In the genomic region with DNA sequence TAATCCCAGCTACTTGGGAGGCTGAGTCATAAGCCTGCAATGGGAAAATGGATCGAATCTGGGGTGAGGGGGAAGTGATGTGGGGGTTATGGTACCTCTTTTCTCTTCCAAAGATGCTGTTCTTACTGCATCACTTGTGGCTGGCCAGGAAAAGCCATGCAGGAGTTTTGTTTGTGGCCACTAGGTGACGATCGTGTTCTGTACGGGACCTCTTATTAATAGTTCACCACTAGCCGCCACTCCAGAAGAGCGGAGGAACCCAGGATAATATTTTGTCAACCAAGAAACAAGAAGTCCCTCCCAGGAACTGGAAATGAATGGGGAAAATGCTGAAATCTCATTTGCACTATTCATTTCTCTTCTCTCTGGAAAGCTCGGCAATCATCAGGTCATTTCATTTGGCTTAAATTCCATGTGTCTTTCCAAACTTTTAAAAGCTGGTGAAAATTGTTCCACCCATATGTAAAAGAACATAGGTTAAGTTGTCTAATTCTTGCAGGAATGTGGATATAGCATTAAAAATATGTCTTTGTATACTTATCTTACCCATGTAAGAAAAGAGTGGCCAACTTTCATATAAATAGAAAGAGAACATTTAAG, we compare ENCODE assay signal across 9 cellular contexts. TPM values are rescaled to one million over a fixed set of nuclear protein-coding genes. Genes with fewer than 3 reads are reported as not detected.
DNase-seq lines count a peak whose midpoint lies in the region; ATAC-seq and TF ChIP-seq lines count a peak whose summit lies in the region.
"Had no signal": no experiment of that assay in that cellular context is flagged by ENCODE, and none has a peak within 500 bp of the region (broad histone marks: within the 10 kb centered on the region; RNA-seq: fewer than 3 reads in every experiment).

No MANE protein-coding gene starts in this region.

- no peaks in the 10 kb centered on the region for H3K9me3 Mint-ChIP-seq in activated T-helper 17 cell treated with anti-CD3 and anti-CD28 coated beads, Interleukin-2, amount 50 U/mL, for 72 hours

- intact Hi-C loops in head of caudate nucleus (cut with DNase I): no loop called here

- no peak overlapping the region for H3K4me3 ChIP-seq in parathyroid adenoma (ENCODE audit: low read depth, low read length)

- H3K9ac ChIP-seq in parathyroid adenoma: no peak overlapping the region

- H3K36me3 ChIP-seq in parathyroid adenoma (ENCODE audit: control insufficient read depth, insufficient read depth, low read length): no peaks in the 10 kb centered on the region

- H3K9me3 ChIP-seq in parathyroid adenoma (ENCODE audit: control insufficient read depth, low read length): no peaks in the 10 kb centered on the region

- H3K4me2 ChIP-seq in parathyroid adenoma (ENCODE audit: low read length): no peak overlapping the region

- peak overlapping the region; percentile 71 for H3K27ac Mint-ChIP-seq in activated T-helper 17 cell treated with anti-CD3 and anti-CD28 coated beads, Interleukin-2, amount 50 U/mL, for 72 hours

- ATAC-seq in GM21526 (IDR thresholded peaks at IDR 0.05; ENCODE audit: low FRiP score, unreplicated experiment): peak; percentile 88
- ATAC-seq in activated T-helper 17 cell treated with anti-CD3 and anti-CD28 coated beads, Interleukin-2, amount 50 U/mL, for 72 hours (replicated peaks): peak; percentile 55
- no peak for ATAC-seq in HG03025 (IDR thresholded peaks at IDR 0.05; ENCODE audit: low FRiP score, unreplicated experiment)

- no peak overlapping the region for H3K27ac ChIP-seq in parathyroid adenoma

- H3K27me3 Mint-ChIP-seq in activated T-helper 17 cell treated with anti-CD3 and anti-CD28 coated beads, Interleukin-2, amount 50 U/mL, for 72 hours: no peaks in the 10 kb centered on the region

- TF ChIP-seq CTCF in parathyroid adenoma (IDR thresholded peaks at IDR 0.05): peak; percentile 85

- peak overlapping the region; percentile 26 for H2AFZ ChIP-seq in parathyroid adenoma

- H3K79me2 ChIP-seq in parathyroid adenoma: no peaks in the 10 kb centered on the region

- H3K4me1 ChIP-seq in parathyroid adenoma: no peaks in the 10 kb centered on the region

- peaks cover 64% of the 10 kb centered on the region for H3K4me1 Mint-ChIP-seq in activated T-helper 17 cell treated with anti-CD3 and anti-CD28 coated beads, Interleukin-2, amount 50 U/mL, for 72 hours

- H3K36me3 Mint-ChIP-seq in activated T-helper 17 cell treated with anti-CD3 and anti-CD28 coated beads, Interleukin-2, amount 50 U/mL, for 72 hours (ENCODE audit: low read depth): peaks cover 88% of the 10 kb centered on the region

- peak overlapping the region; percentile 89 for H3K4me3 Mint-ChIP-seq in activated T-helper 17 cell treated with anti-CD3 and anti-CD28 coated beads, Interleukin-2, amount 50 U/mL, for 72 hours

- H3K27me3 ChIP-seq in parathyroid adenoma (ENCODE audit: control insufficient read depth, insufficient read depth, low read length): no peaks in the 10 kb centered on the region

- peak; percentile 79 for DNase-seq in GM03348 (ENCODE audit: low spot score)
- peak; percentile 39 for DNase-seq in HK-2 (ENCODE audit: unreplicated experiment)
- peak; percentile 64 for DNase-seq in NCI-H774 (lab: John Stamatoyannopoulos, UW)
- peak; percentile 21 to 90 (median 74) for DNase-seq in head of caudate nucleus

RNA-seq across cellular contexts. Expression of a gene that starts 8.9 kb away (rescaled TPM):
- 10 to 100 TPM; 15.0 to 33.9 TPM for total RNA-seq in activated T-helper 17 cell treated with anti-CD3 and anti-CD28 coated beads, Interleukin-2, amount 50 U/mL, for 72 hours
- total RNA-seq: glomerular endothelial cell had no signal

RNA-seq across cellular contexts. Expression of a gene that starts 20.9 kb away (rescaled TPM):
- total RNA-seq in activated T-helper 17 cell treated with anti-CD3 and anti-CD28 coated beads, Interleukin-2, amount 50 U/mL, for 72 hours: 10 to 100 TPM; 17.7 to 32.4 TPM
